In genomic region chr7:25118048-25118753, GRCh38 we compare ENCODE assay signal across 10 cellular contexts. TPM values are rescaled to one million over a fixed set of nuclear protein-coding genes. Genes with fewer than 3 reads are reported as not detected.
DNase-seq lines count a peak whose midpoint lies in the region; ATAC-seq, FAIRE-seq and TF ChIP-seq lines count a peak whose summit lies in the region.
"Had no signal": no experiment of that assay in that cellular context is flagged by ENCODE, and none has a peak within 500 bp of the region (broad histone marks: within the 10 kb centered on the region; RNA-seq: fewer than 3 reads in every experiment).

No MANE protein-coding gene starts in this region.

- no peak overlapping the region for H2AFZ ChIP-seq in OCI-LY7 (ENCODE audit: low read length)

- no TSS peak for BruUV-seq in OCI-LY7 (replicated peaks; lab: Mats Ljungman, UMichigan)

- no peaks in the 10 kb centered on the region for H3K9me2 ChIP-seq in OCI-LY7 (ENCODE audit: insufficient read depth, low read length)

- H3K9me3 ChIP-seq in BLaER1 treated with 17β-estradiol and CSF1 and Interleukin-3, amounts not matched to agents 10 nM and 100 nM (replicated peaks in 1 of 11), result no peaks in the 10 kb centered on the region
- H3K9me3 ChIP-seq in OCI-LY7 (ENCODE audit: low read length) (0 out of 2 replicates have a peak, but pooled peaks cover 13% of the 10 kb centered on the region), esophagus squamous epithelium (no peaks in the 10 kb centered on the region)

- no peak for FAIRE-seq in HTR-8/SVneo (lab: Jason Lieb, UNC)

- H3K4me3 ChIP-seq in BLaER1 treated with 17β-estradiol and CSF1 and Interleukin-3, amounts not matched to agents 10 nM and 100 nM, result peak overlapping the region in 2 of 10 experiments; percentile 9 to 26; a peak in 2 of 20 replicates
- H3K4me3 ChIP-seq in OCI-LY7 (ENCODE audit: low read depth, low read length, poor library complexity, severe bottlenecking) (peak overlapping the region; percentile 25), H7 (ENCODE audit: insufficient read depth, low read depth, low read length) (no peak overlapping the region), esophagus squamous epithelium (no peak overlapping the region)

- ATAC-seq in GM18909 (IDR thresholded peaks at IDR 0.05; ENCODE audit: poor library complexity, unreplicated experiment) (peak; percentile 30), HG02798 (IDR thresholded peaks at IDR 0.05; ENCODE audit: poor library complexity, unreplicated experiment) (peak; percentile 37)

- DNase-seq in OCI-LY7 (ENCODE audit: low spot score) (no peak), H7 (no peak), substantia nigra (lab: John Stamatoyannopoulos, UW) (no peak), esophagus squamous epithelium (lab: John Stamatoyannopoulos, UW) (no peak), HTR-8/SVneo (ENCODE audit: insufficient read length, low spot score) (no peak)
- DNase-seq: activated CD4-positive, alpha-beta T cell treated with anti-CD3 and anti-CD28 coated beads for 4 hours; NCI-H345 had no signal

- 72 to 80% methylated on average over 7 to 8 of the region's 8 CpGs for WGBS in esophagus squamous epithelium, 2 donors

- peak overlapping the region in 7 of 11 experiments; percentile 19 to 45 (median 35); a peak in 9 of 22 replicates for H3K9ac ChIP-seq in BLaER1 treated with 17β-estradiol and CSF1 and Interleukin-3, amounts not matched to agents 10 nM and 100 nM

- H3K27me3 ChIP-seq in BLaER1 treated with 17β-estradiol and CSF1 and Interleukin-3, amounts not matched to agents 10 nM and 100 nM, result no peaks in the 10 kb centered on the region
- H3K27me3 ChIP-seq in H7 (ENCODE audit: control insufficient read depth, insufficient read depth, low read length), result no peaks in the 10 kb centered on the region
- H3K27me3 ChIP-seq in esophagus squamous epithelium, result no peaks in the 10 kb centered on the region

- POLR2A ChIA-PET in OCI-LY7 (lab: Charles Lee), result interaction anchor here (0.6 to 1.6 kb wide), 6 partner anchors 9 to 796 kb away, joined by 3 to 5 read pairs (median 4); no protein-coding TSS in a partner anchor

- TF ChIP-seq POLR2A in esophagus squamous epithelium (IDR thresholded peaks at IDR 0.05), result no peak

- TF ChIP-seq CTCF in OCI-LY7 (conservative IDR thresholded peaks at IDR 0.05; ENCODE audit: low read length) (no peak), esophagus squamous epithelium (IDR thresholded peaks at IDR 0.05) (no peak)

- peaks cover 13 to 80% (median 70%) of the 10 kb centered on the region in 11 experiments; a peak in 21 of 22 replicates for H4K20me1 ChIP-seq in BLaER1 treated with 17β-estradiol and CSF1 and Interleukin-3, amounts not matched to agents 10 nM and 100 nM
- H4K20me1 ChIP-seq in OCI-LY7 (ENCODE audit: insufficient read depth, low read length), result peaks cover 30% of the 10 kb centered on the region

- intact Hi-C loops in OCI-LY7 (cut with micrococcal nuclease; ENCODE audit: unreplicated experiment), result no loop called here
- intact Hi-C loops in esophagus squamous epithelium (cut with DNase I), result no loop called here

- peaks cover 38% of the 10 kb centered on the region for H3K79me2 ChIP-seq in OCI-LY7 (ENCODE audit: insufficient read depth, low read depth, low read length)

- H3K4me1 ChIP-seq in BLaER1 treated with 17β-estradiol and CSF1 and Interleukin-3, amounts not matched to agents 10 nM and 100 nM, result peaks cover 43 to 65% (median 56%) of the 10 kb centered on the region in 10 experiments
- H3K4me1 ChIP-seq in OCI-LY7 (ENCODE audit: insufficient read depth, low read length, poor library complexity, severe bottlenecking) (peaks cover 46% of the 10 kb centered on the region), esophagus squamous epithelium (peaks cover 0 to 18% (median 6%) of the 10 kb centered on the region in 3 donors)

- H3K4me2 ChIP-seq in BLaER1 treated with 17β-estradiol and CSF1 and Interleukin-3, amounts not matched to agents 10 nM and 100 nM, result peak overlapping the region; percentile 46 to 82 (median 68)
- H3K4me2 ChIP-seq in OCI-LY7 (ENCODE audit: low read length), result peak overlapping the region; percentile 67

- CTCF ChIA-PET in OCI-LY7 (lab: Charles Lee; ENCODE audit: unreplicated experiment), result interaction anchor here (0.6 kb wide), 1 partner anchor 1575 kb away, joined by 3 read pairs; no protein-coding TSS in a partner anchor

- peak overlapping the region in 9 of 11 experiments; percentile 16 to 66 (median 54); a peak in 16 of 22 replicates for H3K27ac ChIP-seq in BLaER1 treated with 17β-estradiol and CSF1 and Interleukin-3, amounts not matched to agents 10 nM and 100 nM
- H3K27ac ChIP-seq in OCI-LY7 (ENCODE audit: low read depth, low read length, poor library complexity, severe bottlenecking), result peak overlapping the region; percentile 42
- no peak overlapping the region for H3K27ac ChIP-seq in substantia nigra (ENCODE audit: low read depth, low read length, poor library complexity, severe bottlenecking)
- no peak overlapping the region for H3K27ac ChIP-seq in esophagus squamous epithelium

- H3K36me3 ChIP-seq in BLaER1 treated with 17β-estradiol and CSF1 and Interleukin-3, amounts not matched to agents 10 nM and 100 nM, result peaks cover 33 to 55% (median 45%) of the 10 kb centered on the region in 11 experiments
- peaks cover 82% of the 10 kb centered on the region for H3K36me3 ChIP-seq in OCI-LY7 (ENCODE audit: insufficient read depth, low read length)
- H3K36me3 ChIP-seq in H7 (replicated peaks; ENCODE audit: control insufficient read depth, insufficient read depth, low read length), result peaks cover 14% of the 10 kb centered on the region
- peaks cover 12 to 49% (median 15%) of the 10 kb centered on the region in 3 donors for H3K36me3 ChIP-seq in esophagus squamous epithelium

RNA-seq across cellular contexts. Expression of gene CYCS, which starts 6.9 kb away (rescaled TPM):
- 65.2 and 68.7 TPM in 2 replicates for total RNA-seq in OCI-LY7 (2014; rRNA removed; shearing (Covaris generic))
- total RNA-seq in OCI-LY7 (2022) (153 and 175 TPM in 2 replicates), esophagus squamous epithelium (100 to 1,000 TPM in 1 of 4 donors, 10 to 100 TPM in 3; 48.1 to 117 (median 72.8) TPM)
- 115 and 121 TPM in 2 replicates for total RNA-seq in H7 (2014; rRNA removed; shearing (Covaris generic))

Comparison
In these comparisons a context has a peak if more than half of its experiments do, and no peak if none do; other contexts are left out.
1. H3K27ac ChIP-seq: peak in BLaER1 treated with 17β-estradiol and CSF1 and Interleukin-3, amounts not matched to agents 10 nM and 100 nM (9 of 11) and OCI-LY7 (single experiment); none in substantia nigra (single experiment) and esophagus squamous epithelium (0 of 4).